Comparison of ENCODE assay signal across 15 cellular contexts in the genomic region with DNA sequence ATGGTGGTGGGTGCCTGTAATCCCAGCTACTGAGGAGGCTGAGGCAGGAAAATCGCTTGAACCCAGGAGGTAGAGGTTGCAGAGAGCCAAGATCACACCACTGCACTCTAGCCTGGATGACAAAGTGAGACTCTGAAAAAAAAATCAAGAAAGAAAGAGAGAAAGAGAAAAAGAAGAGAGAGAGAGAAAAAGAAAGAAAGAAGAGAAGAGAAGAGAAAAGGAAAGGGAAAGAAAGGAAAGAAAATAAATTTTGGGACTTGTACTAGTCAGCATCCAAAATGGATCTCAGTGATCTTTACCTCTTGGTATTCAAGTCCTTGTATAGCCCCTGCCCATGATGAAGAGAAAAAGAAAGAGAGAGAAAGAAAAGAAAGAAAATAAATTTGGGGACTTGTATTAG. TPM values are rescaled to one million over a fixed set of nuclear protein-coding genes. Genes with fewer than 3 reads are reported as not detected.
A peak's percentile ranks its signal among the peaks of the same experiment; 100 is the strongest.
DNase-seq lines count a peak whose midpoint lies in the region; TF ChIP-seq lines count a peak whose summit lies in the region.
"Had no signal": no experiment of that assay in that cellular context is flagged by ENCODE, and none has a peak within 500 bp of the region (broad histone marks: within the 10 kb centered on the region; RNA-seq: fewer than 3 reads in every experiment).

No MANE protein-coding gene starts in this region.

- peak overlapping the region; percentile 13; the same call in 1 of the 2 replicates for H3K27ac ChIP-seq in ACC112 (ENCODE audit: low read depth, low read length)
- peak overlapping the region; percentile 25; the same call in 1 of the 2 replicates for H3K27ac ChIP-seq in SJSA1
- H3K27ac ChIP-seq in smooth muscle cell (ENCODE audit: low read depth), result peak overlapping the region; percentile 59
- H3K27ac ChIP-seq: 22Rv1, BLaER1 had no signal

- no peaks in the 10 kb centered on the region for H3K9me3 ChIP-seq in SJSA1 (replicated peaks)
- H3K9me3 ChIP-seq in smooth muscle cell (replicated peaks; ENCODE audit: low read depth), result no peaks in the 10 kb centered on the region
- H3K9me3 ChIP-seq: BLaER1, Caco-2 had no signal

- no peaks in the 10 kb centered on the region for H3K36me3 Mint-ChIP-seq in chondrocyte (ENCODE audit: low read depth)

- WGBS in smooth muscle cell (ENCODE audit: low lambda C conversion rate), result 85% methylated on average over 1 of the region's 1 CpG

- no peaks in the 10 kb centered on the region for H3K79me2 ChIP-seq in ACC112 (ENCODE audit: control insufficient read depth, insufficient read depth, low read length, unreplicated experiment)
- no peaks in the 10 kb centered on the region for H3K79me2 ChIP-seq in smooth muscle cell (ENCODE audit: low read depth)

- no peak overlapping the region for H3K4me3 Mint-ChIP-seq in chondrocyte (ENCODE audit: unreplicated experiment)
- H3K4me3 Mint-ChIP-seq: CD8-positive, alpha-beta memory T cell; IgD-negative memory B cell had no signal

- H3K4me1 ChIP-seq in ACC112 (ENCODE audit: control insufficient read depth, insufficient read depth, low read length, unreplicated experiment) (peaks cover 10% of the 10 kb centered on the region), SJSA1 (replicated peaks) (peaks cover 17% of the 10 kb centered on the region), smooth muscle cell (ENCODE audit: low read depth) (no peaks in the 10 kb centered on the region)
- H3K4me1 ChIP-seq: BLaER1 had no signal

- H3K27me3 ChIP-seq in ACC112 (ENCODE audit: insufficient read depth, low read length) (no peaks in the 10 kb centered on the region), SJSA1 (replicated peaks) (no peaks in the 10 kb centered on the region), smooth muscle cell (ENCODE audit: low read depth) (no peaks in the 10 kb centered on the region)
- H3K27me3 ChIP-seq: BLaER1 had no signal

- TF ChIP-seq CTCF in chondrocyte (IDR thresholded peaks at IDR 0.05) (no peak), smooth muscle cell (IDR thresholded peaks at IDR 0.05; ENCODE audit: borderline replicate concordance, insufficient read depth, poor library complexity, severe bottlenecking) (no peak)

- peak overlapping the region; percentile 86 for H3K27ac Mint-ChIP-seq in chondrocyte (ENCODE audit: unreplicated experiment)
- H3K27ac Mint-ChIP-seq: CD8-positive, alpha-beta memory T cell; IgD-negative memory B cell had no signal

- H2AFZ ChIP-seq in ACC112 (ENCODE audit: low read length, unreplicated experiment) (peak overlapping the region; percentile 65), smooth muscle cell (ENCODE audit: low read depth) (no peak overlapping the region)

- no peaks in the 10 kb centered on the region for H4K20me1 ChIP-seq in smooth muscle cell (ENCODE audit: low read depth)
- H4K20me1 ChIP-seq: BLaER1 had no signal

- peak overlapping the region; percentile 39 for H3K4me2 ChIP-seq in smooth muscle cell
- H3K4me2 ChIP-seq: BLaER1 had no signal

- H3K9me3 Mint-ChIP-seq in chondrocyte (ENCODE audit: low read depth), result peaks cover 7% of the 10 kb centered on the region
- H3K9me3 Mint-ChIP-seq: CD8-positive, alpha-beta memory T cell; IgD-negative memory B cell had no signal

- no peak for DNase-seq in SJSA1 (ENCODE audit: low read depth in 1 of 2, low spot score in 2 of 2)
- DNase-seq in chondrocyte (ENCODE audit: low spot score), result no peak
- no peak for DNase-seq in smooth muscle cell (lab: John Stamatoyannopoulos, UW; ENCODE audit: unreplicated experiment)
- DNase-seq in activated effector memory CD4-positive, alpha-beta T cell treated with anti-CD3 and anti-CD28 coated beads, Interleukin-2, amount 50 U/mL, for 16 hours, result no peak
- no peak for DNase-seq in GM03348 (ENCODE audit: low spot score)
- DNase-seq in cerebellar cortex (ENCODE audit: low spot score), result no peak
- DNase-seq: AML-193; Caco-2; CD8-positive, alpha-beta memory T cell; DND-41; GDM1 had no signal

- no peaks in the 10 kb centered on the region for H3F3A ChIP-seq in smooth muscle cell (ENCODE audit: low read depth)

- H3K36me3 ChIP-seq in ACC112 (ENCODE audit: insufficient read depth, low read length), result no peaks in the 10 kb centered on the region
- no peaks in the 10 kb centered on the region for H3K36me3 ChIP-seq in SJSA1
- H3K36me3 ChIP-seq in smooth muscle cell (ENCODE audit: low read depth), result no peaks in the 10 kb centered on the region
- H3K36me3 ChIP-seq: BLaER1 had no signal

- H3K27me3 Mint-ChIP-seq in chondrocyte (ENCODE audit: low read depth), result no peaks in the 10 kb centered on the region

- H3K4me3 ChIP-seq in ACC112 (ENCODE audit: low read depth, low read length) (no peak overlapping the region), SJSA1 (no peak overlapping the region), smooth muscle cell (no peak overlapping the region)
- H3K4me3 ChIP-seq: BLaER1 had no signal

- H3K4me1 Mint-ChIP-seq in chondrocyte (ENCODE audit: low read depth), result peaks cover 58% of the 10 kb centered on the region
- H3K4me1 Mint-ChIP-seq: CD8-positive, alpha-beta memory T cell; IgD-negative memory B cell had no signal

- H3K9ac ChIP-seq in smooth muscle cell (ENCODE audit: low read depth), result no peak overlapping the region
- H3K9ac ChIP-seq: BLaER1 had no signal

RNA-seq across cellular contexts. Expression of a gene that starts 22.2 kb away (rescaled TPM):
- total RNA-seq in SJSA1 (2014; rRNA removed; shearing (Covaris generic)), result 105 and 132 TPM in 2 replicates
- 319 to 358 TPM (median 328 TPM) in 3 replicates for total RNA-seq in chondrocyte
- 420 and 421 TPM in 2 replicates for total RNA-seq in smooth muscle cell
- 72.9 and 75.4 TPM in 2 replicates for polyA plus RNA-seq in smooth muscle cell
